ENCODE assay signal across 21 cellular contexts in the genomic region with DNA sequence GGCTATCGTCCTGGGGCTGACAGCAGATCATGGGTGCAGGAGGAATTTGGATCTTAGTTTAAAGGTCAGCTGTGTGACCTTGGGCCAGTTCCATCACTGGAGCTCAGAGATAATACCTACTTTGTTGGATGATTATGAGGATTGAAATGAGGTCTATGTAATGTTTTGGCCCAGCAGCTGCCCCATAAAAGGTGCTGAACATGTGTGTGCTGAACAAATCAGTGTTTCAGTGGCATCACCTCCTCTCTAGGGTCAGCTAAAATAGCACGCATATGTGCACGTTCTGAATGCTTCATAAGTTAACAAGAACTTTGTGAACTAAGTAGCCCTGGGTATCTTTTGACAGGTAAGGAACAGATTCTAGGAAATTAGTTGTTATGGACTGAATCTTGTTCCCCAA.
DNase-seq lines count a peak whose midpoint lies in the region; ATAC-seq and TF ChIP-seq lines count a peak whose summit lies in the region.
"Had no signal": no experiment of that assay in that cellular context is flagged by ENCODE, and none has a peak within 500 bp of the region (broad histone marks: within the 10 kb centered on the region; RNA-seq: fewer than 3 reads in every experiment).

No MANE protein-coding gene starts in this region.

- no peak overlapping the region for H2BK5ac ChIP-seq in IMR-90 (ENCODE audit: low read depth, low read length, poor library complexity, severe bottlenecking)

- dilution Hi-C loops in IMR-90 (cut with HindIII; ENCODE audit: low sequenced_read_pairs, unreplicated experiment), result no loop called here

- no peak overlapping the region for H3K4ac ChIP-seq in IMR-90 (ENCODE audit: low read depth, low read length)

- no peak for DNase-seq in IMR-90
- no peak for DNase-seq in suprapubic skin (ENCODE audit: low spot score in 2 of 2)
- DNase-seq in superior temporal gyrus (ENCODE audit: extremely low spot score), result no peak
- no peak for DNase-seq in activated naive CD4-positive, alpha-beta T cell treated with Interleukin-2 at 50 U/mL for 16 hours
- DNase-seq in NCI-H526 (lab: John Stamatoyannopoulos, UW), result no peak
- DNase-seq: activated CD4-positive, alpha-beta T cell treated with anti-CD3 and anti-CD28 coated beads, Interleukin-2, amount 50 U/mL, for 4 hours; activated effector memory CD4-positive, alpha-beta T cell treated with anti-CD3 and anti-CD28 coated beads, Interleukin-2, amount 50 U/mL, for 16 hours; amygdala; BE2C; COR-L47; effector CD4-positive, alpha-beta T cell; NCI-H1092; NCI-H2029; NK-92 treated with Interleukin-12 subunit alpha and Interleukin-12 subunit beta, amount 100 ng/mL, for 24 hours; retina; trophoblast cell had no signal

- H2AK9ac ChIP-seq in IMR-90 (replicated peaks; ENCODE audit: low read depth, low read length, poor library complexity), result no peak overlapping the region

- H4K8ac ChIP-seq in IMR-90 (ENCODE audit: low read depth in 2 of 2, low read length in 2 of 2), result no peak overlapping the region

- H3K9me1 ChIP-seq in IMR-90 (ENCODE audit: insufficient read depth, low read length), result peaks cover 5% of the 10 kb centered on the region; the same call in 1 of the 2 replicates

- CTCF ChIA-PET in IMR-90 (lab: Yijun Ruan, JAX), result no interaction called here

- peak overlapping the region; percentile 36; the same call in 1 of the 2 replicates for H4K5ac ChIP-seq in IMR-90 (ENCODE audit: low read depth, low read length)

- intact Hi-C loops in IMR-90 (cut with micrococcal nuclease), result no loop called here

- no peak overlapping the region for H3K4me2 ChIP-seq in IMR-90 (ENCODE audit: low read depth, low read length)
- H3K4me2 ChIP-seq: A549 had no signal

- no peaks in the 10 kb centered on the region; the same call in 1 of the 2 replicates for H3K36me3 ChIP-seq in IMR-90 (ENCODE audit: control insufficient read depth, insufficient read depth, low read length)
- H3K36me3 ChIP-seq in gastroesophageal sphincter, result peaks cover 0 to 8% of the 10 kb centered on the region in 2 donors
- H3K36me3 ChIP-seq in muscle layer of colon (ENCODE audit: insufficient read depth, low read length), result no peaks in the 10 kb centered on the region
- no peaks in the 10 kb centered on the region for H3K36me3 ChIP-seq in suprapubic skin
- H3K36me3 ChIP-seq: BE2C had no signal

- H3K27ac ChIP-seq in IMR-90 (ENCODE audit: insufficient read depth, low read length), result peak overlapping the region; percentile 30; the same call in 1 of the 2 replicates
- H3K27ac ChIP-seq in gastroesophageal sphincter, result peak overlapping the region in 3 of 4 donors; percentile 25 to 48 (median 35)
- peak overlapping the region; percentile 62 for H3K27ac ChIP-seq in muscle layer of colon (ENCODE audit: low read depth, low read length)
- peak overlapping the region; percentile 77 for H3K27ac ChIP-seq in suprapubic skin
- H3K27ac ChIP-seq: A549 had no signal

- WGBS in IMR-90 (ENCODE audit: extremely low coverage in 2 of 2, insufficient read length in 1 of 2), 2 experiments, result no CpG with 5 or more reads among the region's 3 CpGs
- WGBS in gastroesophageal sphincter (ENCODE audit: low coverage in 1 of 2), 2 donors, result 64 to 69% methylated on average over 3 of the region's 3 CpGs
- 73% methylated on average over 3 of the region's 3 CpGs for WGBS in suprapubic skin

- no TSS peak for BruUV-seq in IMR-90 (replicated peaks; lab: Mats Ljungman, UMichigan)

- H3K27me3 ChIP-seq in IMR-90 (ENCODE audit: control insufficient read depth, insufficient read depth, low read length) (no peaks in the 10 kb centered on the region), gastroesophageal sphincter (no peaks in the 10 kb centered on the region), muscle layer of colon (ENCODE audit: control insufficient read depth in 1 of 2, insufficient read depth in 2 of 2, low read length in 2 of 2) (no peaks in the 10 kb centered on the region), suprapubic skin (no peaks in the 10 kb centered on the region)
- H3K27me3 ChIP-seq: BE2C had no signal

- no peak overlapping the region for H4K91ac ChIP-seq in IMR-90 (ENCODE audit: insufficient read depth, low read depth, low read length)

- peaks cover 7% of the 10 kb centered on the region; the same call in 1 of the 2 replicates for H3K4me1 ChIP-seq in IMR-90 (ENCODE audit: control insufficient read depth, insufficient read depth, low read length)
- no peaks in the 10 kb centered on the region for H3K4me1 ChIP-seq in gastroesophageal sphincter
- H3K4me1 ChIP-seq in muscle layer of colon (ENCODE audit: insufficient read depth, low read length), result peaks cover 19% of the 10 kb centered on the region
- H3K4me1 ChIP-seq in suprapubic skin, result peaks cover 26% of the 10 kb centered on the region
- H3K4me1 ChIP-seq: A549, BE2C had no signal

- ATAC-seq in IMR-90 (ENCODE audit: low read depth), result no peak
- no peak for ATAC-seq in gastroesophageal sphincter
- ATAC-seq in GM21786 (IDR thresholded peaks at IDR 0.05; ENCODE audit: unreplicated experiment), result no peak
- ATAC-seq: A549, SK-N-SH treated with all-trans-retinoic acid at 6 μM for 48 hours had no signal

- H2AFZ ChIP-seq in IMR-90 (replicated peaks; ENCODE audit: low read length, poor library complexity), result no peak overlapping the region

- no peak overlapping the region; the same call in 1 of the 2 replicates for H3K9ac ChIP-seq in IMR-90 (ENCODE audit: low read depth, low read length)
- peak overlapping the region; percentile 31 for H3K9ac ChIP-seq in muscle layer of colon (ENCODE audit: low read length)

- H3K4me3 ChIP-seq in IMR-90 (ENCODE audit: insufficient read depth, low read depth, low read length) (no peak overlapping the region), gastroesophageal sphincter (no peak overlapping the region), muscle layer of colon (ENCODE audit: low read depth in 1 of 2, low read length in 2 of 2) (no peak overlapping the region), suprapubic skin (no peak overlapping the region)
- H3K4me3 ChIP-seq: A549 had no signal

- no peak overlapping the region for H3K56ac ChIP-seq in IMR-90 (ENCODE audit: extremely low read depth, insufficient read depth, low read length)

- no peak for TF ChIP-seq RAD21 in IMR-90 (IDR thresholded peaks at IDR 0.05; ENCODE audit: low read length)

- POLR2A ChIA-PET in IMR-90 (lab: Charles Lee; ENCODE audit: unreplicated experiment), result no interaction called here

- no peak overlapping the region for H3K14ac ChIP-seq in IMR-90 (replicated peaks; ENCODE audit: low read depth, low read length)

- no peak overlapping the region for H3K23ac ChIP-seq in IMR-90 (ENCODE audit: low read depth, low read length)

- H3K9me3 ChIP-seq in IMR-90 (ENCODE audit: control insufficient read depth, insufficient read depth, low read length) (no peaks in the 10 kb centered on the region), gastroesophageal sphincter (no peaks in the 10 kb centered on the region), muscle layer of colon (ENCODE audit: low read length) (no peaks in the 10 kb centered on the region), suprapubic skin (no peaks in the 10 kb centered on the region)
- H3K9me3 ChIP-seq: A549, BE2C had no signal

- H3K79me1 ChIP-seq in IMR-90 (ENCODE audit: low read depth in 1 of 2, low read length in 2 of 2), result no peaks in the 10 kb centered on the region

- no peak overlapping the region for H2AK5ac ChIP-seq in IMR-90 (ENCODE audit: low read depth, low read length)

- no peak for TF ChIP-seq POLR2A in IMR-90 (IDR thresholded peaks at IDR 0.05; ENCODE audit: low read depth, low read length)
- TF ChIP-seq POLR2A in gastroesophageal sphincter (IDR thresholded peaks at IDR 0.05), result no peak
- TF ChIP-seq POLR2A in suprapubic skin (IDR thresholded peaks at IDR 0.05), result no peak

- in situ Hi-C loops in IMR-90 (cut with MboI; ENCODE audit: low sequenced_read_pairs), result no loop called here

- H2BK20ac ChIP-seq in IMR-90 (ENCODE audit: low read depth, low read length), result no peak overlapping the region

- H2BK120ac ChIP-seq in IMR-90 (ENCODE audit: low read depth, low read length), result 0 out of 2 replicates have a peak overlapping the region, but pooled peaks have one; percentile 4

- no peak overlapping the region for H2BK15ac ChIP-seq in IMR-90 (ENCODE audit: low read depth, low read length)

- TF ChIP-seq EP300 in gastroesophageal sphincter (IDR thresholded peaks at IDR 0.05), result no peak
- TF ChIP-seq EP300 in suprapubic skin (IDR thresholded peaks at IDR 0.05), result no peak

- no peak overlapping the region for H3K18ac ChIP-seq in IMR-90 (ENCODE audit: low read depth, low read length)

- H4K20me1 ChIP-seq in IMR-90 (ENCODE audit: insufficient read depth, low read length), result no peaks in the 10 kb centered on the region

- no peak for TF ChIP-seq CTCF in IMR-90 (conservative IDR thresholded peaks at IDR 0.05; ENCODE audit: low read depth, low read length)
- no peak for TF ChIP-seq CTCF in gastroesophageal sphincter (IDR thresholded peaks at IDR 0.05)
- no peak for TF ChIP-seq CTCF in suprapubic skin (IDR thresholded peaks at IDR 0.05)

TF ChIP-seq in IMR-90, 13 proteins besides CTCF, POLR2A, EP300 and RAD21:
- TF ChIP-seq BHLHE40 (IDR thresholded peaks at IDR 0.05; ENCODE audit: low read depth, low read length) (no peak), USF2 (IDR thresholded peaks at IDR 0.05; ENCODE audit: low read depth, low read length) (no peak), MAFK (IDR thresholded peaks at IDR 0.05; ENCODE audit: low read depth, low read length) (no peak), RCOR1 (IDR thresholded peaks at IDR 0.05; ENCODE audit: insufficient replicate concordance, low read length) (no peak), FOS (IDR thresholded peaks at IDR 0.05; ENCODE audit: low read depth, low read length) (no peak), CHD1 (IDR thresholded peaks at IDR 0.05; ENCODE audit: low read depth, low read length) (no peak)
